In genomic region chr7:47945261-47946015, GRCh38 we compare ENCODE assay signal across 7 cellular contexts. TPM values are rescaled to one million over a fixed set of nuclear protein-coding genes. Genes with fewer than 3 reads are reported as not detected.
A peak's percentile ranks its signal among the peaks of the same experiment; 100 is the strongest.
DNase-seq lines count a peak whose midpoint lies in the region; ATAC-seq, FAIRE-seq and TF ChIP-seq lines count a peak whose summit lies in the region.

No MANE protein-coding gene starts in this region.

- no peaks in the 10 kb centered on the region for H3K27me3 ChIP-seq in endothelial cell of umbilical vein (ENCODE audit: control insufficient read depth in 2 of 2, insufficient read depth in 2 of 2, low read length in 2 of 2)

- H3K4me2 ChIP-seq in endothelial cell of umbilical vein (ENCODE audit: insufficient read depth, low read length): no peak overlapping the region

- peak overlapping the region in 1 of 3 experiments; percentile 4 for H3K27ac Mint-ChIP-seq in nephron

- TF ChIP-seq CTCF in GM12872 (IDR thresholded peaks at IDR 0.05; ENCODE audit: insufficient read depth, low read depth, low read length) (peak; percentile 60), endothelial cell of umbilical vein (IDR thresholded peaks at IDR 0.05; ENCODE audit: extremely low read depth in 1 of 2, insufficient read depth in 1 of 2, low read depth in 1 of 2, low read length in 2 of 2) (peak; percentile 61 to 65), nephron (IDR thresholded peaks at IDR 0.05; ENCODE audit: unreplicated experiment in 3 of 3) (peak; percentile 78 to 88 (median 87))

- peaks cover 86% of the 10 kb centered on the region for H3K4me1 ChIP-seq in endothelial cell of umbilical vein (ENCODE audit: control insufficient read depth, extremely low read depth, insufficient read depth, low read length)

- no peaks in the 10 kb centered on the region for H4K20me1 ChIP-seq in endothelial cell of umbilical vein (replicated peaks; ENCODE audit: control insufficient read depth, extremely low read depth, insufficient read depth, low read length)

- H3K27ac ChIP-seq in endothelial cell of umbilical vein (ENCODE audit: insufficient read depth, low read depth, low read length): peak overlapping the region; percentile 60

- peak; percentile 52 for ATAC-seq in HG02870 (IDR thresholded peaks at IDR 0.05; ENCODE audit: unreplicated experiment)

- H3K9me1 ChIP-seq in endothelial cell of umbilical vein (replicated peaks; ENCODE audit: control insufficient read depth, extremely low read depth, insufficient read depth, low read length): no peaks in the 10 kb centered on the region

- intact Hi-C loops in endothelial cell of umbilical vein (cut with micrococcal nuclease): loop anchor here (1.0 to 10.0 kb wide), 9 partner anchors 24 to 1401 kb away; partner anchors contain the start of genes C7orf57 and HUS1

- CTCF ChIA-PET in endothelial cell of umbilical vein (lab: Charles Lee): interaction anchor here (0.7 to 12.0 kb wide), 39 partner anchors 9 to 679 kb away, joined by 3 to 371 read pairs (median 6); partner anchors contain the start of gene UPP1

- DNase-seq in NCI-H748 treated with DMSO at 0.1 percent for 48 hours (lab: John Stamatoyannopoulos, UW) (peak; percentile 30), endothelial cell of umbilical vein (ENCODE audit: low read depth, low spot score) (peak; percentile 83)
- DNase-seq in activated CD8-positive, alpha-beta memory T cell treated with anti-CD3 and anti-CD28 coated beads for 48 hours (ENCODE audit: low read depth in 2 of 3, low spot score in 2 of 3): peak; percentile 29 to 51 (median 47)
- DNase-seq in stimulated activated naive CD4-positive, alpha-beta T cell treated with Interleukin-2 at 50 U/mL for 16 hours (lab: John Stamatoyannopoulos, UW): peak; percentile 64

- FAIRE-seq in endothelial cell of umbilical vein (lab: Jason Lieb, UNC): peak; percentile 80

- no peaks in the 10 kb centered on the region for H3K9me3 Mint-ChIP-seq in nephron

- H3K4me1 Mint-ChIP-seq in nephron: peaks cover 13% of the 10 kb centered on the region

- peak overlapping the region; percentile 30 for H3K9ac ChIP-seq in endothelial cell of umbilical vein (replicated peaks; ENCODE audit: extremely low read depth, insufficient read depth, low read length)

- no peaks in the 10 kb centered on the region for H3K79me2 ChIP-seq in endothelial cell of umbilical vein (ENCODE audit: control insufficient read depth, insufficient read depth, low read length)

- TF ChIP-seq POLR2A in endothelial cell of umbilical vein (IDR thresholded peaks at IDR 0.05; ENCODE audit: low read depth, low read length): no peak

- H3K9me3 ChIP-seq in endothelial cell of umbilical vein (replicated peaks; ENCODE audit: control insufficient read depth, insufficient read depth, low read length): no peaks in the 10 kb centered on the region

- H3K36me3 ChIP-seq in endothelial cell of umbilical vein (ENCODE audit: control insufficient read depth in 2 of 2, extremely low read depth in 1 of 2, insufficient read depth in 2 of 2, low read length in 2 of 2): no peaks in the 10 kb centered on the region

- POLR2A ChIA-PET in endothelial cell of umbilical vein (lab: Charles Lee): interaction anchor here (1.7 kb wide), 1 partner anchor 23 kb away, joined by 5 read pairs; no protein-coding TSS in a partner anchor

- no peak overlapping the region for H3K4me3 ChIP-seq in endothelial cell of umbilical vein (replicated peaks in 1 of 3; ENCODE audit: insufficient read depth in 1 of 3, low read depth in 1 of 3, low read length in 3 of 3)

- peaks cover 5% of the 10 kb centered on the region for H3K27me3 Mint-ChIP-seq in nephron (ENCODE audit: low read depth)

- no peaks in the 10 kb centered on the region for H3K36me3 Mint-ChIP-seq in nephron (ENCODE audit: low read depth)

- no peak overlapping the region for H3K4me3 Mint-ChIP-seq in nephron

- no TSS peak for BruUV-seq in endothelial cell of umbilical vein (replicated peaks; lab: Mats Ljungman, UMichigan)

- H2AFZ ChIP-seq in endothelial cell of umbilical vein (ENCODE audit: low read depth, low read length): no peak overlapping the region

- dilution Hi-C loops in endothelial cell of umbilical vein (cut with MboI; ENCODE audit: extremely low pct_ligation_motif_present, low sequenced_read_pairs): no loop called here

TF ChIP-seq in endothelial cell of umbilical vein, 7 proteins besides CTCF, POLR2A, EP300 and RAD21:
- TF ChIP-seq GATA2 (IDR thresholded peaks at IDR 0.05; ENCODE audit: insufficient read depth, insufficient read length, low read depth, low read length) (no peak), FOS (IDR thresholded peaks at IDR 0.05; ENCODE audit: borderline replicate concordance, insufficient read depth, low read length) (no peak), JUN (IDR thresholded peaks at IDR 0.05; ENCODE audit: borderline replicate concordance, insufficient read depth, insufficient read length, low read depth) (no peak), POLR2AphosphoS5 (IDR thresholded peaks at IDR 0.05; ENCODE audit: insufficient read depth, low read depth, low read length) (no peak), MYC (IDR thresholded peaks at IDR 0.05; ENCODE audit: low read depth, low read length) (no peak)

RNA-seq across cellular contexts. Expression of gene PKD1L1, which starts 2.8 kb away (rescaled TPM):
- 3.0 and 5.9 TPM in 2 replicates for total RNA-seq in endothelial cell of umbilical vein
- 4.1 and 7.9 TPM in 2 replicates for polyA plus RNA-seq in endothelial cell of umbilical vein
- 2.2 and 2.3 TPM in 2 replicates for polyA plus RNA-seq in endothelial cell of umbilical vein (2011; cell fraction: cytosol; rRNA removed)
- 14.6 and 19.5 TPM in 2 replicates for polyA plus RNA-seq in endothelial cell of umbilical vein (2011; cell fraction: nucleus; rRNA removed)
- 1.2 and 3.5 TPM in 2 replicates for polyA plus RNA-seq in endothelial cell of umbilical vein (2012)
- polyA minus RNA-seq in endothelial cell of umbilical vein: 13.1 and 15.4 TPM in 2 replicates
- not detected for polyA minus RNA-seq in endothelial cell of umbilical vein (2011; cell fraction: cytosol; rRNA and poly(A)+ RNA removed)
- polyA minus RNA-seq in endothelial cell of umbilical vein (2011; cell fraction: nucleus; rRNA and poly(A)+ RNA removed): 15.9 and 17.2 TPM in 2 replicates

RNA-seq across cellular contexts. Expression of gene HUS1, which starts 34.0 kb away (rescaled TPM):
- total RNA-seq in endothelial cell of umbilical vein: 45.0 and 49.7 TPM in 2 replicates
- 18.1 and 21.4 TPM in 2 replicates for polyA plus RNA-seq in endothelial cell of umbilical vein
- polyA plus RNA-seq in endothelial cell of umbilical vein (2011; cell fraction: cytosol; rRNA removed): 17.4 and 17.9 TPM in 2 replicates
- 27.3 and 46.3 TPM in 2 replicates for polyA plus RNA-seq in endothelial cell of umbilical vein (2011; cell fraction: nucleus; rRNA removed)
- 19.3 and 30.9 TPM in 2 replicates for polyA plus RNA-seq in endothelial cell of umbilical vein (2012)
- 37.9 and 40.1 TPM in 2 replicates for polyA minus RNA-seq in endothelial cell of umbilical vein
- polyA minus RNA-seq in endothelial cell of umbilical vein (2011; cell fraction: cytosol; rRNA and poly(A)+ RNA removed): 21.1 TPM
- 32.8 and 43.9 TPM in 2 replicates for polyA minus RNA-seq in endothelial cell of umbilical vein (2011; cell fraction: nucleus; rRNA and poly(A)+ RNA removed)

Comparison
In these comparisons a context has a peak if more than half of its experiments do, and no peak if none do; other contexts are left out.
1. DNase-seq: peak in every context shown above with its lines; median percentile 83 in endothelial cell of umbilical vein; 64 in stimulated activated naive CD4-positive, alpha-beta T cell treated with Interleukin-2 at 50 U/mL for 16 hours; 47 in activated CD8-positive, alpha-beta memory T cell treated with anti-CD3 and anti-CD28 coated beads for 48 hours; 30 in NCI-H748 treated with DMSO at 0.1 percent for 48 hours.